ENCODE assay signal across 8 cellular contexts in the genomic region with DNA sequence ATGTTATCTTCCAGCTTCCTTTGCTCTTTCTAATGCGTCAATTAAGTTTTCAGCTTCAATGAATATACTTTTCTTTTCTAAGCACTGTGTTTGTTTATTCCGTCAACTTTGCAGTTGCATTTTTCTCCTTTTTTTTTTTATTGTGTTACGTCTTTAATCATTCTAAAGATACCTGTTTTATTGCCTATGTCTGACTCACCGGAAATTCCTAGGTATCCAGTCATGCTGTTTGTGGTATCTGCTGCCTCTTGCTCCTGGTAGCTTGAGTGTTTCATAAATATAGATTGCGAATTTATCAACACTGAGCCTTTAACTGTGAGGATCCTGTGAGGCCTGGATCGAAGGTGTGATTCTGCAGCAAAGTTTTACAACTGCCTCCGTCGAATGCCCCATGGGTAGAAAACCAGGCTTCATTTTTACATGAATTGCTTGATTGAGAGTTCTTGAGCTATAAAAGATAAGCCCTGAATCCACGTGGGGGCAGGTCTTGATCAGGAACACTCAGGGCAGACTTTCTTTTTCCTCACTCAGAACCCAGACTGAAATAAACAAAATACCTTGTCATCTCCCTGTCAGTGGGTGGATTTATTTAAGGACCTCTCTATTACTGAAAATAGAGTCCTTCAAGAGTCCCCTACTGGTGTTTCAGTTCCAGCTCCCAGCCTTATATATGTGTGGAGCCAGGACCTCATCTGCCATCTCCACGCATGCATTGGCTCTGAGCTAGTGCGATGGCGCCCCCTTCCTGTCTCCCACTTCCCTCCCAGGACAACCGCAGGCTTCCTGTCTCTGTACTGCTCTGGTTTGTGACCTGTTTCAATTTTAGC.
DNase-seq lines count a peak whose midpoint lies in the region; ATAC-seq and TF ChIP-seq lines count a peak whose summit lies in the region.

No MANE protein-coding gene starts in this region.

- peak; percentile 52 for TF ChIP-seq CTCF in epithelial cell of proximal tubule (conservative IDR thresholded peaks at IDR 0.05; ENCODE audit: low read depth, low read length)
- peak; percentile 23 for TF ChIP-seq CTCF in parathyroid adenoma (IDR thresholded peaks at IDR 0.05)
- TF ChIP-seq CTCF in prostate gland (IDR thresholded peaks at IDR 0.05): no peak

- H3K4me3 ChIP-seq in epithelial cell of proximal tubule (ENCODE audit: low read depth, low read length): no peak overlapping the region
- no peak overlapping the region for H3K4me3 ChIP-seq in parathyroid adenoma (ENCODE audit: low read depth, low read length)
- H3K4me3 ChIP-seq in prostate gland: no peak overlapping the region

- H3K27me3 ChIP-seq in parathyroid adenoma (ENCODE audit: control insufficient read depth, insufficient read depth, low read length) (no peaks in the 10 kb centered on the region), prostate gland (replicated peaks; ENCODE audit: insufficient read depth) (no peaks in the 10 kb centered on the region)

- DNase-seq in activated T-cell treated with anti-CD3 and anti-CD28 coated beads, Interleukin-2, amount 50 U/mL, for 48 hours: peak; percentile 35 to 48
- DNase-seq in activated T-cell treated with anti-CD3 and anti-CD28 coated beads, Interleukin-2, amount 50 U/mL, for 1 hour: no peak
- DNase-seq in SHP77 treated with DMSO at 0.1 percent for 48 hours (lab: John Stamatoyannopoulos, UW) (peak; percentile 31), epithelial cell of proximal tubule (ENCODE audit: low read depth) (peak; percentile 79), prostate gland (ENCODE audit: low spot score) (no peak)

- H3K27ac ChIP-seq in parathyroid adenoma (no peak overlapping the region), prostate gland (no peak overlapping the region)

- intact Hi-C loops in prostate gland (cut with DNase I): no loop called here

- H3K4me2 ChIP-seq in parathyroid adenoma (ENCODE audit: low read length): no peak overlapping the region

- no peak overlapping the region for H3K9ac ChIP-seq in parathyroid adenoma

- 59% methylated on average over 13 of the region's 13 CpGs for WGBS in prostate gland

- no peak overlapping the region for H2AFZ ChIP-seq in parathyroid adenoma

- ATAC-seq in HG03103 (IDR thresholded peaks at IDR 0.05; ENCODE audit: low read depth, unreplicated experiment): peak; percentile 50
- ATAC-seq in GM21526 (IDR thresholded peaks at IDR 0.05; ENCODE audit: low FRiP score, unreplicated experiment): no peak

- H3K9me3 ChIP-seq in parathyroid adenoma (ENCODE audit: control insufficient read depth, low read length) (no peaks in the 10 kb centered on the region), prostate gland (no peaks in the 10 kb centered on the region)

- TF ChIP-seq POLR2A in prostate gland (IDR thresholded peaks at IDR 0.05): no peak

- H3K36me3 ChIP-seq in parathyroid adenoma (ENCODE audit: control insufficient read depth, insufficient read depth, low read length) (no peaks in the 10 kb centered on the region), prostate gland (no peaks in the 10 kb centered on the region)

- H3K4me1 ChIP-seq in parathyroid adenoma (peaks cover 14% of the 10 kb centered on the region), prostate gland (replicated peaks) (no peaks in the 10 kb centered on the region)

- H3K79me2 ChIP-seq in parathyroid adenoma: no peaks in the 10 kb centered on the region

Comparison
In these comparisons a context has a peak if more than half of its experiments do, and no peak if none do; other contexts are left out.
1. DNase-seq: peak in activated T-cell treated with anti-CD3 and anti-CD28 coated beads, Interleukin-2, amount 50 U/mL, for 48 hours (2 of 2), SHP77 treated with DMSO at 0.1 percent for 48 hours (single experiment) and epithelial cell of proximal tubule (single experiment); none in activated T-cell treated with anti-CD3 and anti-CD28 coated beads, Interleukin-2, amount 50 U/mL, for 1 hour (single experiment) and prostate gland (single experiment).
2. CTCF ChIP-seq: peak in epithelial cell of proximal tubule (single experiment) and parathyroid adenoma (single experiment); none in prostate gland (0 of 4).